In genomic region chr17:59311051-59311468, GRCh38 we compare ENCODE assay signal across 9 cellular contexts. TPM values are rescaled to one million over a fixed set of nuclear protein-coding genes. Genes with fewer than 3 reads are reported as not detected.
DNase-seq lines count a peak whose midpoint lies in the region; ATAC-seq and TF ChIP-seq lines count a peak whose summit lies in the region.
"Had no signal": no experiment of that assay in that cellular context is flagged by ENCODE, and none has a peak within 500 bp of the region (broad histone marks: within the 10 kb centered on the region; RNA-seq: fewer than 3 reads in every experiment).

No MANE protein-coding gene starts in this region.

- intact Hi-C loops in vagina (cut with DNase I), result no loop called here

- no peaks in the 10 kb centered on the region for H3K9me3 ChIP-seq in vagina
- H3K9me3 ChIP-seq: BLaER1 treated with 17β-estradiol and CSF1 and Interleukin-3, amounts not matched to agents 10 nM and 100 nM had no signal

- TF ChIP-seq CTCF in epithelial cell of proximal tubule (conservative IDR thresholded peaks at IDR 0.05; ENCODE audit: low read depth, low read length) (peak; percentile 78), vagina (IDR thresholded peaks at IDR 0.05) (peak; percentile 81 to 85 (median 84))

- peak; percentile 49 for ATAC-seq in HG03354 (IDR thresholded peaks at IDR 0.05; ENCODE audit: poor library complexity, severe bottlenecking, unreplicated experiment)

- no peaks in the 10 kb centered on the region for H3K4me1 ChIP-seq in vagina

- no peak overlapping the region for H3K27ac ChIP-seq in vagina
- H3K27ac ChIP-seq: BLaER1 treated with 17β-estradiol and CSF1 and Interleukin-3, amounts not matched to agents 10 nM and 100 nM had no signal

- no peaks in the 10 kb centered on the region for H3K36me3 ChIP-seq in vagina
- H3K36me3 ChIP-seq: BLaER1 treated with 17β-estradiol and CSF1 and Interleukin-3, amounts not matched to agents 10 nM and 100 nM had no signal

- H3K4me3 ChIP-seq in epithelial cell of proximal tubule (ENCODE audit: low read depth, low read length) (no peak overlapping the region), vagina (no peak overlapping the region)
- H3K4me3 ChIP-seq: BLaER1 treated with 17β-estradiol and CSF1 and Interleukin-3, amounts not matched to agents 10 nM and 100 nM had no signal

- TF ChIP-seq POLR2A in vagina (IDR thresholded peaks at IDR 0.05), result no peak

- DNase-seq in SIG-M5 treated with dmso at 0.1 percent for 504 hours (lab: John Stamatoyannopoulos, UW; ENCODE audit: unreplicated experiment) (peak; percentile 87), SIG-M5 (lab: John Stamatoyannopoulos, UW) (no peak), NCI-H460 (ENCODE audit: extremely low read depth, low read depth) (peak; percentile 74), epithelial cell of proximal tubule (ENCODE audit: low read depth) (no peak), mucosa of gallbladder (ENCODE audit: low spot score) (peak; percentile 58), vagina (ENCODE audit: extremely low spot score in 2 of 2) (no peak)
- peak; percentile 43 for DNase-seq in activated CD4-positive, alpha-beta T cell treated with anti-CD3 and anti-CD28 coated beads for 48 hours

- no peaks in the 10 kb centered on the region for H3K27me3 ChIP-seq in vagina
- H3K27me3 ChIP-seq: BLaER1 treated with 17β-estradiol and CSF1 and Interleukin-3, amounts not matched to agents 10 nM and 100 nM had no signal

RNA-seq across cellular contexts. Expression of gene YPEL2, which starts 20.4 kb away (rescaled TPM):
- 0.09 and 0.15 TPM in 2 replicates for total RNA-seq in NCI-H460 (2014; rRNA removed; shearing (Covaris generic))
- 0.36 and 1.1 TPM in 2 replicates for polyA plus RNA-seq in NCI-H460 (2014; cell fraction: nucleus; rRNA removed)
- total RNA-seq in epithelial cell of proximal tubule (2.5 and 6.4 TPM in 2 replicates), mucosa of gallbladder (75.2 TPM), vagina (16.7 TPM)

Comparison
In these comparisons a context has a peak if more than half of its experiments do, and no peak if none do; other contexts are left out.
1. DNase-seq: peak in SIG-M5 treated with dmso at 0.1 percent for 504 hours (single experiment), NCI-H460 (single experiment), activated CD4-positive, alpha-beta T cell treated with anti-CD3 and anti-CD28 coated beads for 48 hours (single experiment) and mucosa of gallbladder (single experiment); none in SIG-M5 (single experiment), epithelial cell of proximal tubule (single experiment) and vagina (0 of 2).